ENCODE assay signal across 1 cellular context in genomic region chr3:146160964-146161724, GRCh38.
TF ChIP-seq lines count a peak whose summit lies in the region.

TSS of gene PLOD2 (minus strand) at chr3:146161184. CDS start at chr3:146160989, 195 bp downstream.

TF ChIP-seq in WTC11, 78 proteins besides CTCF, POLR2A, EP300 and RAD21 (continued from another document):
- TF ChIP-seq, protein P1, sequence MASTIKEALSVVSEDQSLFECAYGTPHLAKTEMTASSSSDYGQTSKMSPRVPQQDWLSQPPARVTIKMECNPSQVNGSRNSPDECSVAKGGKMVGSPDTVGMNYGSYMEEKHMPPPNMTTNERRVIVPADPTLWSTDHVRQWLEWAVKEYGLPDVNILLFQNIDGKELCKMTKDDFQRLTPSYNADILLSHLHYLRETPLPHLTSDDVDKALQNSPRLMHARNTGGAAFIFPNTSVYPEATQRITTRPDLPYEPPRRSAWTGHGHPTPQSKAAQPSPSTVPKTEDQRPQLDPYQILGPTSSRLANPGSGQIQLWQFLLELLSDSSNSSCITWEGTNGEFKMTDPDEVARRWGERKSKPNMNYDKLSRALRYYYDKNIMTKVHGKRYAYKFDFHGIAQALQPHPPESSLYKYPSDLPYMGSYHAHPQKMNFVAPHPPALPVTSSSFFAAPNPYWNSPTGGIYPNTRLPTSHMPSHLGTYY (CRISPR knock-in tag; IDR thresholded peaks at IDR 0.05): 0 out of 2 replicates have a peak, but pooled peaks have one; percentile 39
- TF ChIP-seq, protein P2, sequence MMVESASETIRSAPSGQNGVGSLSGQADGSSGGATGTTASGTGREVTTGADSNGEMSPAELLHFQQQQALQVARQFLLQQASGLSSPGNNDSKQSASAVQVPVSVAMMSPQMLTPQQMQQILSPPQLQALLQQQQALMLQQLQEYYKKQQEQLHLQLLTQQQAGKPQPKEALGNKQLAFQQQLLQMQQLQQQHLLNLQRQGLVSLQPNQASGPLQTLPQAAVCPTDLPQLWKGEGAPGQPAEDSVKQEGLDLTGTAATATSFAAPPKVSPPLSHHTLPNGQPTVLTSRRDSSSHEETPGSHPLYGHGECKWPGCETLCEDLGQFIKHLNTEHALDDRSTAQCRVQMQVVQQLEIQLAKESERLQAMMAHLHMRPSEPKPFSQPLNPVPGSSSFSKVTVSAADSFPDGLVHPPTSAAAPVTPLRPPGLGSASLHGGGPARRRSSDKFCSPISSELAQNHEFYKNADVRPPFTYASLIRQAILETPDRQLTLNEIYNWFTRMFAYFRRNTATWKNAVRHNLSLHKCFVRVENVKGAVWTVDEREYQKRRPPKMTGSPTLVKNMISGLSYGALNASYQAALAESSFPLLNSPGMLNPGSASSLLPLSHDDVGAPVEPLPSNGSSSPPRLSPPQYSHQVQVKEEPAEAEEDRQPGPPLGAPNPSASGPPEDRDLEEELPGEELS (CRISPR knock-in tag; IDR thresholded peaks at IDR 0.05): peak; percentile 15; the same call in 1 of the 2 replicates
- no peak for TF ChIP-seq CREB1 (CRISPR knock-in tag; IDR thresholded peaks at IDR 0.05)
- peak; percentile 44; the same call in 1 of the 2 replicates for TF ChIP-seq GABPB1 (CRISPR knock-in tag; IDR thresholded peaks at IDR 0.05)
- TF ChIP-seq NR1H2 (CRISPR knock-in tag; IDR thresholded peaks at IDR 0.05): no peak
- TF ChIP-seq CREM (CRISPR knock-in tag; IDR thresholded peaks at IDR 0.05): no peak; the same call in 1 of the 2 replicates
- TF ChIP-seq, protein P3, sequence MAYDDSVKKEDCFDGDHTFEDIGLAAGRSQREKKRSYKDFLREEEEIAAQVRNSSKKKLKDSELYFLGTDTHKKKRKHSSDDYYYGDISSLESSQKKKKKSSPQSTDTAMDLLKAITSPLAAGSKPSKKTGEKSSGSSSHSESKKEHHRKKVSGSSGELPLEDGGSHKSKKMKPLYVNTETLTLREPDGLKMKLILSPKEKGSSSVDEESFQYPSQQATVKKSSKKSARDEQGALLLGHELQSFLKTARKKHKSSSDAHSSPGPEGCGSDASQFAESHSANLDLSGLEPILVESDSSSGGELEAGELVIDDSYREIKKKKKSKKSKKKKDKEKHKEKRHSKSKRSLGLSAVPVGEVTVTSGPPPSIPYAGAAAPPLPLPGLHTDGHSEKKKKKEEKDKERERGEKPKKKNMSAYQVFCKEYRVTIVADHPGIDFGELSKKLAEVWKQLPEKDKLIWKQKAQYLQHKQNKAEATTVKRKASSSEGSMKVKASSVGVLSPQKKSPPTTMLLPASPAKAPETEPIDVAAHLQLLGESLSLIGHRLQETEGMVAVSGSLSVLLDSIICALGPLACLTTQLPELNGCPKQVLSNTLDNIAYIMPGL (CRISPR knock-in tag; IDR thresholded peaks at IDR 0.05): peak; percentile 69
- 0 out of 2 replicates have a peak, but pooled peaks have one; percentile 38 for TF ChIP-seq ZNF423 (CRISPR knock-in tag; IDR thresholded peaks at IDR 0.05)
- peak; percentile 56; the same call in 1 of the 2 replicates for TF ChIP-seq ARID4B (CRISPR knock-in tag; IDR thresholded peaks at IDR 0.05; ENCODE audit: borderline replicate concordance)
